In the genomic region with DNA sequence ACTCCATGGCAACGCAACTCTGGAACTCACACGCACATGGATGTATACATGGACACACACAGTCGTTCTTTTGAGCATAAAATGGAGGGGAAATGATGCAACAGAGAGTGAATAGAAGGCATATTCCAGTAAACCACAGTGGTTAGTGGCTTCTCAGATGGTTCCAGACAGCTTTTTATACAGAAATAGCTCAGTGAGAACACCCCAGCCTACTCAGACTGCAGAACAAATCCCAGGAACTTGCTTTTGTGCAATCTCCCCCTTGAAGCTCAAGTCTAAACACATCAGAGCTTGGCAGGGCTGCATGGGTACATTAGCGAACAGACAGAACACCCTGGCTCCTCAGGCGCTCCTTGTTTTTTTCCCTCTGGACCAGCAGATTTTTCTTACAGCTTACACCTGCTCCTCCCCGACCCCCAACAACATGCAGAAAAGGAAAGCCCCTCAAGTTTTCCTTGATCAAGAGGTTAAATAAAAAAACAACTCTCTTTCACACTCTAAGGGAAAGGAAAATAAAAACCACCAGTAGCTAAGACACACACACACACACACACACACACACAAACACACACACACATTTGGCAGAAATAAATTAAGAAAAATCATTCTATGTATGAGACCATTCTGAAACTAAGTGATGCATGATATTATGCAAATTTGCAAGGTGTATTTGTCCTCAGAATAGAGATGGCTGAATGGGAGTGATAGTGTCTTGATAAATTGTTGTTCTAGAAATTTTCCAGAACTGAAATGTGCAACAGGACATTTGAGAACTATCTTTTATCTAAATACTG, we compare ENCODE assay signal across 9 cellular contexts. TPM values are rescaled to one million over a fixed set of nuclear protein-coding genes. Genes with fewer than 3 reads are reported as not detected.
DNase-seq lines count a peak whose midpoint lies in the region; TF ChIP-seq lines count a peak whose summit lies in the region.
"Had no signal": no experiment of that assay in that cellular context is flagged by ENCODE, and none has a peak within 500 bp of the region (broad histone marks: within the 10 kb centered on the region; RNA-seq: fewer than 3 reads in every experiment).

No MANE protein-coding gene starts in this region.

- no peak overlapping the region for H3K23ac ChIP-seq in H9 (ENCODE audit: insufficient read length, low read depth, low read length)

- no peak overlapping the region for H2BK20ac ChIP-seq in H9 (ENCODE audit: low read depth, low read length, poor library complexity, severe bottlenecking)

- H4K8ac ChIP-seq in H9 (replicated peaks; ENCODE audit: insufficient read length, low read depth, low read length), result no peak overlapping the region

- no peak overlapping the region for H2BK15ac ChIP-seq in H9 (ENCODE audit: low read depth, low read length)

- no peak overlapping the region for H4K5ac ChIP-seq in H9 (ENCODE audit: insufficient read length, low read depth, low read length)

- H3K27ac Mint-ChIP-seq in osteocyte (ENCODE audit: unreplicated experiment) (peak overlapping the region; percentile 82), H9 (no peak overlapping the region)

- H3K4me1 ChIP-seq in adrenal gland (replicated peaks in 1 of 2), result peaks cover 0 to 7% of the 10 kb centered on the region in 2 donors
- peaks cover 3% of the 10 kb centered on the region; the same call in 1 of the 2 replicates for H3K4me1 ChIP-seq in H9 (ENCODE audit: insufficient read depth, low read length)

- H2BK5ac ChIP-seq in H9 (ENCODE audit: insufficient read length, low read length), result no peak overlapping the region

- no peak overlapping the region for H2AFZ ChIP-seq in H9 (ENCODE audit: low read length)

- H3K36me3 ChIP-seq in adrenal gland (replicated peaks in 1 of 2), result no peaks in the 10 kb centered on the region
- H3K36me3 ChIP-seq: neutrophil had no signal

- H3K27me3 Mint-ChIP-seq in osteocyte (ENCODE audit: unreplicated experiment) (no peaks in the 10 kb centered on the region), H9 (ENCODE audit: low read depth) (peaks cover 2% of the 10 kb centered on the region)

- no peak overlapping the region for H3K14ac ChIP-seq in H9 (ENCODE audit: insufficient read depth, low read length)

- H3K4me1 Mint-ChIP-seq in osteocyte (ENCODE audit: unreplicated experiment) (peaks cover 46% of the 10 kb centered on the region), H9 (peaks cover 10% of the 10 kb centered on the region in 2 experiments)

- no peak overlapping the region for H2AK5ac ChIP-seq in H9 (ENCODE audit: insufficient read length, low read length)

- no peaks in the 10 kb centered on the region for H4K20me1 ChIP-seq in H9 (ENCODE audit: control insufficient read depth, insufficient read depth, insufficient read length)

- intact Hi-C loops in adrenal gland (cut with DNase I), result no loop called here

- TF ChIP-seq CTCF in osteocyte (IDR thresholded peaks at IDR 0.05) (no peak), adrenal gland (IDR thresholded peaks at IDR 0.05) (no peak), H9 (conservative IDR thresholded peaks at IDR 0.05) (no peak)

- H3K9me3 Mint-ChIP-seq in osteocyte (ENCODE audit: unreplicated experiment) (no peaks in the 10 kb centered on the region), H9 (no peaks in the 10 kb centered on the region)

- no peak overlapping the region for H3K4me3 Mint-ChIP-seq in osteocyte (ENCODE audit: unreplicated experiment)
- H3K4me3 Mint-ChIP-seq in H9, result no peak overlapping the region

- H3K4ac ChIP-seq in H9 (ENCODE audit: low read depth, low read length), result no peak overlapping the region

- no peak overlapping the region for H3K9ac ChIP-seq in H9 (ENCODE audit: extremely low read depth, insufficient read length, low read length)

- H3K56ac ChIP-seq in H9 (ENCODE audit: insufficient read length, low read depth, low read length), result no peak overlapping the region

- H3K18ac ChIP-seq in H9 (ENCODE audit: insufficient read length, low read depth, low read length), result no peak overlapping the region

- WGBS in adrenal gland, 4 donors, result 59 to 73% (median 68%) methylated on average over 6 of the region's 6 CpGs
- no CpG with 5 or more reads among the region's 6 CpGs for WGBS in H9 (ENCODE audit: extremely low coverage, insufficient read length, low lambda C conversion rate)

- no peaks in the 10 kb centered on the region for H3K36me3 Mint-ChIP-seq in osteocyte (ENCODE audit: unreplicated experiment)
- no peaks in the 10 kb centered on the region for H3K36me3 Mint-ChIP-seq in H9 (ENCODE audit: insufficient read depth in 1 of 3, low read depth in 3 of 3)

- H4K91ac ChIP-seq in H9 (ENCODE audit: insufficient read length, low read depth, low read length), result no peak overlapping the region

- DNase-seq in H4 (ENCODE audit: low spot score), result peak; percentile 88
- peak; percentile 94 for DNase-seq in SKM-1 treated with dmso at 0.1 percent for 144 hours (lab: John Stamatoyannopoulos, UW; ENCODE audit: unreplicated experiment)
- peak; percentile 81 for DNase-seq in epidermal melanocyte (ENCODE audit: insufficient read length, low spot score)
- no peak for DNase-seq in osteocyte (ENCODE audit: extremely low spot score, unreplicated experiment)
- no peak for DNase-seq in cortex of kidney (lab: John Stamatoyannopoulos, UW)
- DNase-seq in adrenal gland, result no peak
- no peak for DNase-seq in H9
- DNase-seq in retina, result no peak

- no peaks in the 10 kb centered on the region for H3K79me1 ChIP-seq in H9 (ENCODE audit: insufficient read depth, low read depth, low read length, poor library complexity, severe bottlenecking)

- H3K27ac ChIP-seq in adrenal gland, result no peak overlapping the region
- no peak overlapping the region for H3K27ac ChIP-seq in H9 (ENCODE audit: insufficient read length, low read depth, low read length)
- H3K27ac ChIP-seq: neutrophil had no signal

- H3K4me3 ChIP-seq in adrenal gland, result no peak overlapping the region

- H2BK12ac ChIP-seq in H9 (ENCODE audit: insufficient read length, low read depth, low read length), result no peak overlapping the region

- no peak overlapping the region for H3K4me2 ChIP-seq in H9 (ENCODE audit: insufficient read depth, insufficient read length, low read length)

- H3T11ph ChIP-seq in H9 (ENCODE audit: low read length), result no peak overlapping the region

- H3K79me2 ChIP-seq in H9 (ENCODE audit: insufficient read depth, low read length), result no peaks in the 10 kb centered on the region

- no peaks in the 10 kb centered on the region for H3K23me2 ChIP-seq in H9 (ENCODE audit: insufficient read length, low read depth, low read length, poor library complexity, severe bottlenecking)

- H2BK120ac ChIP-seq in H9 (ENCODE audit: low read depth, low read length, poor library complexity, severe bottlenecking), result no peak overlapping the region

- TF ChIP-seq POLR2A in adrenal gland (IDR thresholded peaks at IDR 0.05), result no peak

- H3K9me3 ChIP-seq in adrenal gland (replicated peaks in 1 of 3) (no peaks in the 10 kb centered on the region), H9 (ENCODE audit: control insufficient read depth, low read depth, low read length) (no peaks in the 10 kb centered on the region)
- H3K9me3 ChIP-seq: neutrophil had no signal

- H3K27me3 ChIP-seq in adrenal gland (no peaks in the 10 kb centered on the region), H9 (ENCODE audit: insufficient read depth, low read length) (no peaks in the 10 kb centered on the region)

RNA-seq across cellular contexts. Expression of gene RANBP9, which starts 51.2 kb away (rescaled TPM):
- total RNA-seq in H4 (2014; rRNA removed; shearing (Covaris generic)), result 15.7 and 18.7 TPM in 2 replicates
- total RNA-seq in osteocyte, result 53.6 and 55.4 TPM in 2 replicates
- total RNA-seq in adrenal gland, result 10 to 100 TPM; 30.8 to 63.1 (median 37.9) TPM
- 10 to 100 TPM; 20.1 to 57.7 (median 26.4) TPM for polyA plus RNA-seq in adrenal gland
- total RNA-seq in H9 (2021), result 35.8 and 37.2 TPM in 2 replicates

RNA-seq across cellular contexts. Expression of gene MCUR1, which starts 51.5 kb away (rescaled TPM):
- 19.0 and 25.1 TPM in 2 replicates for total RNA-seq in H4 (2014; rRNA removed; shearing (Covaris generic))
- total RNA-seq in osteocyte (23.4 and 24.8 TPM in 2 replicates), adrenal gland (10 to 100 TPM in 6 of 8 donors, 1 to 10 TPM in 2; 7.0 to 18.1 (median 12.8) TPM), H9 (2021) (32.0 and 35.4 TPM in 2 replicates)
- 10 to 100 TPM; 15.5 to 24.5 (median 20.9) TPM for polyA plus RNA-seq in adrenal gland

Comparison
In these comparisons a context has a peak if more than half of its experiments do, and no peak if none do; other contexts are left out.
1. DNase-seq: peak in H4 (single experiment), SKM-1 treated with dmso at 0.1 percent for 144 hours (single experiment) and epidermal melanocyte (single experiment); none in osteocyte (single experiment), cortex of kidney (single experiment), adrenal gland (0 of 7), H9 (single experiment) and retina (single experiment).